16 cellular contexts compared by ENCODE assay signal in genomic region chr3:127774647-127775046, GRCh38. TPM values are rescaled to one million over a fixed set of nuclear protein-coding genes. Genes with fewer than 3 reads are reported as not detected.
DNase-seq lines count a peak whose midpoint lies in the region; ATAC-seq and TF ChIP-seq lines count a peak whose summit lies in the region.
"Had no signal": no experiment of that assay in that cellular context is flagged by ENCODE, and none has a peak within 500 bp of the region (broad histone marks: within the 10 kb centered on the region; RNA-seq: fewer than 3 reads in every experiment).

No MANE protein-coding gene starts in this region.

- WGBS in GM23248 (ENCODE audit: low coverage in 1 of 2, low lambda C conversion rate in 2 of 2, missing lambda C conversion rate in 2 of 2), 2 experiments, result 88 to 90% methylated on average over 6 of the region's 6 CpGs
- 37 to 70% methylated on average over 3 of the region's 6 CpGs for WGBS in gastroesophageal sphincter (ENCODE audit: low coverage in 1 of 2), 2 donors
- 73 to 77% (median 76%) methylated on average over 6 of the region's 6 CpGs for WGBS in spleen, 5 donors

- DNase-seq in GM23248 (no peak), OCI-LY7 (ENCODE audit: low spot score) (no peak), spleen (peak; percentile 31), DMS79 (lab: John Stamatoyannopoulos, UW) (no peak)
- DNase-seq in stimulated activated CD4-positive, alpha-beta T cell treated with anti-CD3 and anti-CD28 coated beads, Interleukin-2, amount 100 ng/mL, for 24 hours, result no peak
- DNase-seq: activated CD4-positive, alpha-beta T cell treated with anti-CD3 and anti-CD28 coated beads, Interleukin-2, amount 50 U/mL, for 48 hours; activated T-cell treated with anti-CD3 and anti-CD28 coated beads, Interleukin-2, amount 50 U/mL, for 4 hours; BE2C; effector memory CD4-positive, alpha-beta T cell; islet precursor cell; NCI-H1048; NCI-H82 had no signal

- H3K9me3 ChIP-seq in GM23248 (ENCODE audit: low read depth) (no peaks in the 10 kb centered on the region), OCI-LY7 (ENCODE audit: low read length) (peaks cover 10% of the 10 kb centered on the region; the same call in 1 of the 2 replicates), gastroesophageal sphincter (no peaks in the 10 kb centered on the region), spleen (peaks cover 0 to 8% (median 5%) of the 10 kb centered on the region in 8 donors)
- H3K9me3 ChIP-seq: suprapubic skin had no signal

- ATAC-seq in gastroesophageal sphincter (no peak), HG03039 (IDR thresholded peaks at IDR 0.05; ENCODE audit: unreplicated experiment) (no peak)
- ATAC-seq: activated naive CD4-positive, alpha-beta T cell treated with anti-CD3 and anti-CD28 coated beads, Interleukin-2, amount 50 U/mL, for 72 hours; activated T-cell treated with anti-CD3 and anti-CD28 coated beads, Interleukin-2, amount 50 U/mL, for 4 hours had no signal

- H3K4me3 ChIP-seq in GM23248, result 0 out of 2 replicates have a peak overlapping the region, but pooled peaks have one; percentile 15
- no peak overlapping the region for H3K4me3 ChIP-seq in OCI-LY7 (ENCODE audit: low read depth, low read length, poor library complexity, severe bottlenecking)
- H3K4me3 ChIP-seq in gastroesophageal sphincter, result no peak overlapping the region
- H3K4me3 ChIP-seq in spleen, result no peak overlapping the region
- H3K4me3 ChIP-seq: suprapubic skin had no signal

- no peak for TF ChIP-seq EP300 in gastroesophageal sphincter (IDR thresholded peaks at IDR 0.05)

- intact Hi-C loops in OCI-LY7 (cut with micrococcal nuclease; ENCODE audit: unreplicated experiment), result no loop called here
- intact Hi-C loops in spleen (cut with DNase I; ENCODE audit: low total_unique reads), result no loop called here

- BruUV-seq in OCI-LY7 (replicated peaks; lab: Mats Ljungman, UMichigan), result no TSS peak

- TF ChIP-seq CTCF in OCI-LY7 (conservative IDR thresholded peaks at IDR 0.05; ENCODE audit: low read length) (no peak), gastroesophageal sphincter (IDR thresholded peaks at IDR 0.05) (no peak), spleen (IDR thresholded peaks at IDR 0.05 in 8 of 11, conservative IDR thresholded peaks at IDR 0.05 in 3 of 11) (no peak)

- peak overlapping the region; percentile 66 for H3K4me2 ChIP-seq in GM23248 (ENCODE audit: unreplicated experiment)
- H3K4me2 ChIP-seq in OCI-LY7 (ENCODE audit: low read length), result no peak overlapping the region

- POLR2A ChIA-PET in OCI-LY7 (lab: Charles Lee), result no interaction called here

- H3K9me2 ChIP-seq in GM23248 (ENCODE audit: insufficient read depth) (no peaks in the 10 kb centered on the region), OCI-LY7 (ENCODE audit: insufficient read depth, low read length) (no peaks in the 10 kb centered on the region)

- TF ChIP-seq POLR2A in gastroesophageal sphincter (IDR thresholded peaks at IDR 0.05) (no peak), spleen (IDR thresholded peaks at IDR 0.05) (no peak)

- H3K36me3 ChIP-seq in GM23248 (ENCODE audit: low read depth) (peaks cover under 1% of the 10 kb centered on the region; the same call in 1 of the 2 replicates), OCI-LY7 (ENCODE audit: insufficient read depth, low read length) (no peaks in the 10 kb centered on the region), gastroesophageal sphincter (no peaks in the 10 kb centered on the region), spleen (no peaks in the 10 kb centered on the region)
- H3K36me3 ChIP-seq: BE2C, suprapubic skin had no signal

- H3K27ac ChIP-seq in GM23248 (peak overlapping the region; percentile 79), OCI-LY7 (ENCODE audit: low read depth, low read length, poor library complexity, severe bottlenecking) (no peak overlapping the region), gastroesophageal sphincter (peak overlapping the region in 3 of 4 donors; percentile 85 to 87 (median 87)), spleen (peak overlapping the region in 4 of 8 donors; percentile 29 to 70 (median 54))
- H3K27ac ChIP-seq: suprapubic skin had no signal

- H2AFZ ChIP-seq in GM23248 (no peak overlapping the region), OCI-LY7 (ENCODE audit: low read length) (0 out of 2 replicates have a peak overlapping the region, but pooled peaks have one; percentile 25)

- peak overlapping the region; percentile 56; the same call in 1 of the 2 replicates for H3K9ac ChIP-seq in GM23248

- H3K27me3 ChIP-seq in GM23248 (replicated peaks; ENCODE audit: insufficient read depth), result no peaks in the 10 kb centered on the region
- no peaks in the 10 kb centered on the region for H3K27me3 ChIP-seq in gastroesophageal sphincter
- no peaks in the 10 kb centered on the region for H3K27me3 ChIP-seq in spleen (replicated peaks in 1 of 7)
- H3K27me3 ChIP-seq: BE2C, suprapubic skin had no signal

- CTCF ChIA-PET in OCI-LY7 (lab: Charles Lee; ENCODE audit: unreplicated experiment), result no interaction called here

- H3K79me2 ChIP-seq in GM23248 (ENCODE audit: insufficient read depth), result peaks cover 95% of the 10 kb centered on the region
- no peaks in the 10 kb centered on the region for H3K79me2 ChIP-seq in OCI-LY7 (ENCODE audit: insufficient read depth, low read depth, low read length)

- no peaks in the 10 kb centered on the region for H4K20me1 ChIP-seq in GM23248 (ENCODE audit: insufficient read depth)
- H4K20me1 ChIP-seq in OCI-LY7 (ENCODE audit: insufficient read depth, low read length), result no peaks in the 10 kb centered on the region

- H3K4me1 ChIP-seq in GM23248 (ENCODE audit: insufficient read depth) (peaks cover 27% of the 10 kb centered on the region), OCI-LY7 (ENCODE audit: insufficient read depth, low read length, poor library complexity, severe bottlenecking) (no peaks in the 10 kb centered on the region), gastroesophageal sphincter (peaks cover 3 to 74% (median 24%) of the 10 kb centered on the region in 3 donors), spleen (peaks cover 14 to 86% (median 45%) of the 10 kb centered on the region in 6 donors)

- peaks cover 20% of the 10 kb centered on the region for H3F3A ChIP-seq in GM23248 (ENCODE audit: insufficient read depth)

- in situ Hi-C loops in GM23248 (cut with MboI), result no loop called here

RNA-seq across cellular contexts. Expression of gene MGLL, which starts 47.7 kb away (rescaled TPM):
- total RNA-seq in GM23248 (2014; rRNA removed; shearing (Covaris generic)), result 58.7 and 59.2 TPM in 2 replicates
- polyA plus RNA-seq in GM23248 (2016; fragmentation: Nextera tagmentation; extraction: Ambion mirVana) (184 and 194 TPM in 2 replicates), spleen (10 to 100 TPM; 11.0 to 47.2 (median 15.8) TPM)
- 19.2 and 20.1 TPM in 2 replicates for total RNA-seq in OCI-LY7 (2014; rRNA removed; shearing (Covaris generic))
- total RNA-seq in OCI-LY7 (2022) (17.0 and 21.6 TPM in 2 replicates), gastroesophageal sphincter (100 to 1,000 TPM in 1 of 4 donors, 10 to 100 TPM in 3; 39.2 to 171 (median 55.8) TPM), spleen (100 to 1,000 TPM in 3 of 7 donors, 10 to 100 TPM in 4; 47.6 to 134 (median 85.9) TPM)
